In genomic region chr19:35471946-35472345, GRCh38 we compare ENCODE assay signal across 23 cellular contexts. TPM values are rescaled to one million over a fixed set of nuclear protein-coding genes. Genes with fewer than 3 reads are reported as not detected.
A peak's percentile ranks its signal among the peaks of the same experiment; 100 is the strongest.
DNase-seq lines count a peak whose midpoint lies in the region; ATAC-seq and TF ChIP-seq lines count a peak whose summit lies in the region.
"Had no signal": no experiment of that assay in that cellular context is flagged by ENCODE, and none has a peak within 500 bp of the region (broad histone marks: within the 10 kb centered on the region; RNA-seq: fewer than 3 reads in every experiment).

No MANE protein-coding gene starts in this region.

- H3K79me2 ChIP-seq in mesendoderm (ENCODE audit: control insufficient read depth, insufficient read depth, low read length), result no peaks in the 10 kb centered on the region

- H3K36me3 ChIP-seq in HUES6 (ENCODE audit: control insufficient read depth, insufficient read depth, low read length), result no peaks in the 10 kb centered on the region
- H3K36me3 ChIP-seq in mesendoderm (ENCODE audit: control insufficient read depth, insufficient read depth, low read length), result no peaks in the 10 kb centered on the region
- H3K36me3 ChIP-seq in body of pancreas (replicated peaks in 1 of 2; ENCODE audit: insufficient read depth in 1 of 2, low read depth in 2 of 2), result no peaks in the 10 kb centered on the region
- H3K36me3 ChIP-seq: BE2C; BLaER1 treated with 17β-estradiol and CSF1 and Interleukin-3, amounts not matched to agents 10 nM and 100 nM had no signal

- H3K18ac ChIP-seq in mesendoderm (ENCODE audit: low read length), result peak overlapping the region; percentile 78

- peak overlapping the region; percentile 54 for H4K5ac ChIP-seq in mesendoderm (ENCODE audit: low read length)

- no peak overlapping the region for H3K4ac ChIP-seq in mesendoderm (ENCODE audit: low read depth, low read length)

- no peak for TF ChIP-seq POLR2A in body of pancreas (IDR thresholded peaks at IDR 0.05)

- H3K27me3 ChIP-seq in HUES6 (ENCODE audit: control insufficient read depth, insufficient read depth, low read length) (no peaks in the 10 kb centered on the region), mesendoderm (ENCODE audit: insufficient read depth, low read length, poor library complexity) (no peaks in the 10 kb centered on the region), body of pancreas (no peaks in the 10 kb centered on the region)
- H3K27me3 ChIP-seq: BE2C; BLaER1 treated with 17β-estradiol and CSF1 and Interleukin-3, amounts not matched to agents 10 nM and 100 nM had no signal

- H4K8ac ChIP-seq in mesendoderm (ENCODE audit: low read depth, low read length), result no peak overlapping the region

- peak overlapping the region; percentile 38 for H3K23ac ChIP-seq in mesendoderm (ENCODE audit: low read length)

- peak overlapping the region; percentile 83 for H2BK120ac ChIP-seq in mesendoderm (ENCODE audit: low read depth, low read length)

- H3K27ac ChIP-seq in HUES6 (ENCODE audit: low read depth, low read length), result peak overlapping the region; percentile 61; the same call in 1 of the 2 replicates
- peak overlapping the region; percentile 92 for H3K27ac ChIP-seq in mesendoderm (ENCODE audit: low read depth, low read length)
- no peak overlapping the region for H3K27ac ChIP-seq in body of pancreas
- H3K27ac ChIP-seq: 22Rv1; BLaER1 treated with 17β-estradiol and CSF1 and Interleukin-3, amounts not matched to agents 10 nM and 100 nM had no signal

- no peak for ATAC-seq in body of pancreas
- ATAC-seq: HCT116 had no signal

- no peaks in the 10 kb centered on the region for H3K79me1 ChIP-seq in mesendoderm (ENCODE audit: low read length)

- H2AK5ac ChIP-seq in mesendoderm (ENCODE audit: low read length), result peak overlapping the region; percentile 97

- H3K56ac ChIP-seq in mesendoderm (ENCODE audit: low read length), result peak overlapping the region; percentile 90

- peaks cover 24% of the 10 kb centered on the region for H3K4me1 ChIP-seq in HUES6 (ENCODE audit: control insufficient read depth, insufficient read depth, low read length)
- peaks cover 15% of the 10 kb centered on the region for H3K4me1 ChIP-seq in mesendoderm (ENCODE audit: control insufficient read depth, low read depth, low read length)
- no peaks in the 10 kb centered on the region for H3K4me1 ChIP-seq in body of pancreas

- H3K9me3 ChIP-seq in HUES6 (ENCODE audit: control insufficient read depth, insufficient read depth, low read depth, low read length) (no peaks in the 10 kb centered on the region), body of pancreas (no peaks in the 10 kb centered on the region)
- H3K9me3 ChIP-seq: BE2C; BLaER1 treated with 17β-estradiol and CSF1 and Interleukin-3, amounts not matched to agents 10 nM and 100 nM had no signal

- H3K9ac ChIP-seq in HUES6 (ENCODE audit: low read length), result peak overlapping the region; percentile 27
- H3K9ac ChIP-seq in mesendoderm (ENCODE audit: low read length), result no peak overlapping the region
- H3K9ac ChIP-seq: BLaER1 treated with 17β-estradiol and CSF1 and Interleukin-3, amounts not matched to agents 10 nM and 100 nM had no signal

- no peak overlapping the region for H2BK15ac ChIP-seq in mesendoderm (replicated peaks; ENCODE audit: low read depth)

- DNase-seq in activated effector memory CD4-positive, alpha-beta T cell treated with anti-CD3 and anti-CD28 coated beads, Interleukin-2, amount 50 U/mL, for 16 hours, result peak; percentile 21
- DNase-seq in activated effector memory CD4-positive, alpha-beta T cell treated with Interleukin-2 at 50 U/mL for 16 hours, result no peak
- DNase-seq in mesendoderm, result peak; percentile 46
- DNase-seq in body of pancreas, result no peak
- DNase-seq in germinal center (ENCODE audit: low spot score), result no peak
- DNase-seq in GOT3 (lab: John Stamatoyannopoulos, UW), result no peak
- DNase-seq: ACHN; AML-193; BE2C; CD4-positive, alpha-beta T cell; CD8-positive, alpha-beta memory T cell; DMS 273 treated with DMSO at 0.1 percent for 48 hours; DMS79; EL; GF-D8; H9 had no signal

- TF ChIP-seq CTCF in body of pancreas (IDR thresholded peaks at IDR 0.05), result no peak

- WGBS in mesendoderm (ENCODE audit: extremely low coverage, insufficient coverage, low lambda C conversion rate), result no CpG with 5 or more reads among the region's 8 CpGs
- WGBS in body of pancreas, 2 donors, result 89 to 90% methylated on average over 8 of the region's 8 CpGs

- peak overlapping the region; percentile 98 for H2BK5ac ChIP-seq in mesendoderm (ENCODE audit: low read length)

- no peak overlapping the region for H3K4me3 ChIP-seq in HUES6 (ENCODE audit: low read depth, low read length)
- H3K4me3 ChIP-seq in mesendoderm (ENCODE audit: low read length), result no peak overlapping the region
- H3K4me3 ChIP-seq in body of pancreas, result no peak overlapping the region
- H3K4me3 ChIP-seq: BLaER1 treated with 17β-estradiol and CSF1 and Interleukin-3, amounts not matched to agents 10 nM and 100 nM had no signal

- no peak overlapping the region for H3K4me2 ChIP-seq in mesendoderm (ENCODE audit: low read length)
- H3K4me2 ChIP-seq: BLaER1 treated with 17β-estradiol and CSF1 and Interleukin-3, amounts not matched to agents 10 nM and 100 nM had no signal

- intact Hi-C loops in body of pancreas (cut with DNase I), result loop anchor here (5.0 kb wide), 2 partner anchors 55 to 125 kb away; partner anchors contain the start of gene FFAR1

RNA-seq across cellular contexts. Expression of gene KRTDAP, which starts 18.3 kb away (rescaled TPM):
- 1.7 TPM for polyA plus RNA-seq in mesendoderm (2013, experiment 1 of 2)
- 1.7 TPM for polyA plus RNA-seq in mesendoderm (2013, experiment 2 of 2)
- not detected for total RNA-seq in body of pancreas
- total RNA-seq: CD4-positive, alpha-beta T cell; CD8-positive, alpha-beta memory T cell; G401; H4 had no signal
- polyA plus RNA-seq: CD14-positive monocyte; CD8-positive, alpha-beta memory T cell had no signal

RNA-seq across cellular contexts. Expression of gene FFAR2, which starts 23.9 kb away (rescaled TPM):
- polyA plus RNA-seq in mesendoderm (2013, experiment 1 of 2), result not detected
- polyA plus RNA-seq in mesendoderm (2013, experiment 2 of 2), result not detected
- total RNA-seq in body of pancreas, result not detected
- total RNA-seq: CD8-positive, alpha-beta memory T cell; G401; H4; H9 had no signal
- polyA plus RNA-seq: CD8-positive, alpha-beta memory T cell had no signal

RNA-seq across cellular contexts. Expression of gene DMKN, which starts 41.5 kb away (rescaled TPM):
- polyA plus RNA-seq in mesendoderm (2013, experiment 1 of 2), result 602 TPM
- polyA plus RNA-seq in mesendoderm (2013, experiment 2 of 2), result 595 TPM
- total RNA-seq in body of pancreas, result 100 to 1,000 TPM; 146 TPM
- total RNA-seq: CD4-positive, alpha-beta T cell had no signal
- polyA plus RNA-seq: CD14-positive monocyte had no signal

RNA-seq across cellular contexts. Expression of gene SBSN, which starts 56.2 kb away (rescaled TPM):
- polyA plus RNA-seq in mesendoderm (2013, experiment 1 of 2), result not detected
- polyA plus RNA-seq in mesendoderm (2013, experiment 2 of 2), result not detected
- total RNA-seq in body of pancreas, result not detected
- total RNA-seq: CD4-positive, alpha-beta T cell; CD8-positive, alpha-beta memory T cell; G401 had no signal
- polyA plus RNA-seq: CD14-positive monocyte; CD8-positive, alpha-beta memory T cell had no signal

Comparison
In these comparisons a context has a peak if more than half of its experiments do, and no peak if none do; other contexts are left out.
1. DNase-seq: peak in activated effector memory CD4-positive, alpha-beta T cell treated with anti-CD3 and anti-CD28 coated beads, Interleukin-2, amount 50 U/mL, for 16 hours (single experiment) and mesendoderm (single experiment); none in activated effector memory CD4-positive, alpha-beta T cell treated with Interleukin-2 at 50 U/mL for 16 hours (single experiment), body of pancreas (0 of 4), germinal center (single experiment) and GOT3 (single experiment).
2. H3K27ac ChIP-seq: peak in HUES6 (single experiment) and mesendoderm (single experiment); none in body of pancreas (0 of 4).